5 cellular contexts compared by ENCODE assay signal in genomic region chr11:65569164-65569972, GRCh38. TPM values are rescaled to one million over a fixed set of nuclear protein-coding genes. Genes with fewer than 3 reads are reported as not detected.
DNase-seq lines count a peak whose midpoint lies in the region; ATAC-seq and TF ChIP-seq lines count a peak whose summit lies in the region.

No MANE protein-coding gene starts in this region.

- H3K9me3 ChIP-seq in lung (ENCODE audit: control insufficient read depth in 2 of 2, insufficient read depth in 1 of 2, low read length in 1 of 2), result no peaks in the 10 kb centered on the region

- H3K36me3 ChIP-seq in lung (ENCODE audit: control insufficient read depth in 2 of 2, insufficient read depth in 2 of 2, low read length in 2 of 2), result no peaks in the 10 kb centered on the region

- no peaks in the 10 kb centered on the region for H3K27me3 ChIP-seq in lung (ENCODE audit: control insufficient read depth, insufficient read depth)

- H3K27ac ChIP-seq in lung (ENCODE audit: low read depth in 1 of 2, low read length in 1 of 2), result peak overlapping the region; percentile 88 to 95

- ATAC-seq in lung (ENCODE audit: insufficient read depth, low FRiP score) (peak; percentile 9), GM18858 (IDR thresholded peaks at IDR 0.05; ENCODE audit: unreplicated experiment) (no peak)

- no peak for TF ChIP-seq CTCF in HFF-Myc (IDR thresholded peaks at IDR 0.05; ENCODE audit: low read depth, low read length, missing control alignments)
- no peak for TF ChIP-seq CTCF in lung (IDR thresholded peaks at IDR 0.05; ENCODE audit: control extremely low read depth, extremely low read depth)

- peak overlapping the region; percentile 98 for H3K27ac Mint-ChIP-seq in activated T-helper 1 cell treated with anti-CD3 and anti-CD28 coated beads, Interleukin-12 subunit alpha, Interleukin-12 subunit beta, Interleukin-2, Interleukin-4 antibody, amounts not matched to agents 30 ng/mL and 10 ng/mL and 1 ng/mL, durations not matched to agents 14 hours and 24 hours and 36 hours

- H3K4me3 ChIP-seq in HFF-Myc (replicated peaks; ENCODE audit: low read depth, low read length) (peak overlapping the region; percentile 85), lung (peak overlapping the region; percentile 70)

- peak overlapping the region; percentile 99 for H3K4me3 Mint-ChIP-seq in activated T-helper 1 cell treated with anti-CD3 and anti-CD28 coated beads, Interleukin-12 subunit alpha, Interleukin-12 subunit beta, Interleukin-2, Interleukin-4 antibody, amounts not matched to agents 30 ng/mL and 10 ng/mL and 1 ng/mL, durations not matched to agents 14 hours and 24 hours and 36 hours

- DNase-seq in HFF-Myc (ENCODE audit: extremely low read depth, low read depth), result no peak
- no peak for DNase-seq in activated T-helper 1 cell treated with anti-CD3 and anti-CD28 coated beads, Interleukin-12 subunit alpha, Interleukin-12 subunit beta, Interleukin-2, Interleukin-4 antibody, amounts not matched to agents 30 ng/mL and 10 ng/mL and 1 ng/mL, durations not matched to agents 14 hours and 24 hours and 36 hours (ENCODE audit: low spot score)
- no peak for DNase-seq in lung (ENCODE audit: low spot score)
- no peak for DNase-seq in UCSD-AML1 (lab: John Stamatoyannopoulos, UW; ENCODE audit: unreplicated experiment)

- H3K4me1 Mint-ChIP-seq in activated T-helper 1 cell treated with anti-CD3 and anti-CD28 coated beads, Interleukin-12 subunit alpha, Interleukin-12 subunit beta, Interleukin-2, Interleukin-4 antibody, amounts not matched to agents 30 ng/mL and 10 ng/mL and 1 ng/mL, durations not matched to agents 14 hours and 24 hours and 36 hours (ENCODE audit: low read depth), result peaks cover 64% of the 10 kb centered on the region

- 6 to 7% methylated on average over 28 of the region's 28 CpGs for WGBS in lung, 2 donors

- H3K27me3 Mint-ChIP-seq in activated T-helper 1 cell treated with anti-CD3 and anti-CD28 coated beads, Interleukin-12 subunit alpha, Interleukin-12 subunit beta, Interleukin-2, Interleukin-4 antibody, amounts not matched to agents 30 ng/mL and 10 ng/mL and 1 ng/mL, durations not matched to agents 14 hours and 24 hours and 36 hours (ENCODE audit: insufficient read depth), result no peaks in the 10 kb centered on the region

- no peaks in the 10 kb centered on the region for H3K9me3 Mint-ChIP-seq in activated T-helper 1 cell treated with anti-CD3 and anti-CD28 coated beads, Interleukin-12 subunit alpha, Interleukin-12 subunit beta, Interleukin-2, Interleukin-4 antibody, amounts not matched to agents 30 ng/mL and 10 ng/mL and 1 ng/mL, durations not matched to agents 14 hours and 24 hours and 36 hours

- H3K36me3 Mint-ChIP-seq in activated T-helper 1 cell treated with anti-CD3 and anti-CD28 coated beads, Interleukin-12 subunit alpha, Interleukin-12 subunit beta, Interleukin-2, Interleukin-4 antibody, amounts not matched to agents 30 ng/mL and 10 ng/mL and 1 ng/mL, durations not matched to agents 14 hours and 24 hours and 36 hours (ENCODE audit: low read depth), result peaks cover 30% of the 10 kb centered on the region

- intact Hi-C loops in activated T-helper 1 cell treated with anti-CD3 and anti-CD28 coated beads, Interleukin-12 subunit alpha, Interleukin-12 subunit beta, Interleukin-2, Interleukin-4 antibody, amounts not matched to agents 30 ng/mL and 10 ng/mL and 1 ng/mL, durations not matched to agents 14 hours and 24 hours and 36 hours (cut with micrococcal nuclease), result loop anchor here (1.0 kb wide), 1 partner anchor 10 kb away; no protein-coding TSS in a partner anchor

- H3K4me1 ChIP-seq in lung (ENCODE audit: control insufficient read depth in 2 of 2, insufficient read depth in 2 of 2, low read length in 2 of 2), result peaks cover 5 to 26% of the 10 kb centered on the region in 2 donors

RNA-seq across cellular contexts. Expression of gene ZNRD2, which starts 0.9 kb away (rescaled TPM):
- 94.6 and 96.9 TPM in 2 replicates for total RNA-seq in activated T-helper 1 cell treated with anti-CD3 and anti-CD28 coated beads, Interleukin-12 subunit alpha, Interleukin-12 subunit beta, Interleukin-2, Interleukin-4 antibody, amounts not matched to agents 30 ng/mL and 10 ng/mL and 1 ng/mL, durations not matched to agents 14 hours and 24 hours and 36 hours
- total RNA-seq in lung, result 10 to 100 TPM; 22.0 to 35.9 TPM
- 10 to 100 TPM; 65.6 to 81.5 TPM for polyA plus RNA-seq in lung

RNA-seq across cellular contexts. Expression of gene FAM89B, which starts 3.0 kb away (rescaled TPM):
- 50.4 and 50.6 TPM in 2 replicates for total RNA-seq in activated T-helper 1 cell treated with anti-CD3 and anti-CD28 coated beads, Interleukin-12 subunit alpha, Interleukin-12 subunit beta, Interleukin-2, Interleukin-4 antibody, amounts not matched to agents 30 ng/mL and 10 ng/mL and 1 ng/mL, durations not matched to agents 14 hours and 24 hours and 36 hours
- 10 to 100 TPM; 20.6 to 53.5 TPM for total RNA-seq in lung
- polyA plus RNA-seq in lung, result 10 to 100 TPM; 44.4 TPM

RNA-seq across cellular contexts. Expression of gene EHBP1L1, which starts 6.5 kb away (rescaled TPM):
- total RNA-seq in activated T-helper 1 cell treated with anti-CD3 and anti-CD28 coated beads, Interleukin-12 subunit alpha, Interleukin-12 subunit beta, Interleukin-2, Interleukin-4 antibody, amounts not matched to agents 30 ng/mL and 10 ng/mL and 1 ng/mL, durations not matched to agents 14 hours and 24 hours and 36 hours, result 168 and 178 TPM in 2 replicates
- total RNA-seq in lung, result 100 to 1,000 TPM in 1 of 2 donors, 10 to 100 TPM in 1; 58.3 to 154 TPM
- 100 to 1,000 TPM in 1 of 2 donors, 10 to 100 TPM in 1; 49.8 to 125 TPM for polyA plus RNA-seq in lung

RNA-seq across cellular contexts. Expression of gene LTBP3, which starts 11.2 kb away (rescaled TPM):
- 97.9 and 103 TPM in 2 replicates for total RNA-seq in activated T-helper 1 cell treated with anti-CD3 and anti-CD28 coated beads, Interleukin-12 subunit alpha, Interleukin-12 subunit beta, Interleukin-2, Interleukin-4 antibody, amounts not matched to agents 30 ng/mL and 10 ng/mL and 1 ng/mL, durations not matched to agents 14 hours and 24 hours and 36 hours
- 100 to 1,000 TPM; 100 to 111 TPM for total RNA-seq in lung
- polyA plus RNA-seq in lung, result 10 to 100 TPM; 39.1 to 46.6 TPM

RNA-seq across cellular contexts. Expression of gene KCNK7, which starts 26.2 kb away (rescaled TPM):
- total RNA-seq in activated T-helper 1 cell treated with anti-CD3 and anti-CD28 coated beads, Interleukin-12 subunit alpha, Interleukin-12 subunit beta, Interleukin-2, Interleukin-4 antibody, amounts not matched to agents 30 ng/mL and 10 ng/mL and 1 ng/mL, durations not matched to agents 14 hours and 24 hours and 36 hours, result 1.6 and 2.0 TPM in 2 replicates
- total RNA-seq in lung, result 1 to 10 TPM in 1 of 2 donors, under 1 TPM in 1; 0.46 to 1.1 TPM
- 1 to 10 TPM; 1.5 to 2.8 TPM for polyA plus RNA-seq in lung
